In the genomic region with DNA sequence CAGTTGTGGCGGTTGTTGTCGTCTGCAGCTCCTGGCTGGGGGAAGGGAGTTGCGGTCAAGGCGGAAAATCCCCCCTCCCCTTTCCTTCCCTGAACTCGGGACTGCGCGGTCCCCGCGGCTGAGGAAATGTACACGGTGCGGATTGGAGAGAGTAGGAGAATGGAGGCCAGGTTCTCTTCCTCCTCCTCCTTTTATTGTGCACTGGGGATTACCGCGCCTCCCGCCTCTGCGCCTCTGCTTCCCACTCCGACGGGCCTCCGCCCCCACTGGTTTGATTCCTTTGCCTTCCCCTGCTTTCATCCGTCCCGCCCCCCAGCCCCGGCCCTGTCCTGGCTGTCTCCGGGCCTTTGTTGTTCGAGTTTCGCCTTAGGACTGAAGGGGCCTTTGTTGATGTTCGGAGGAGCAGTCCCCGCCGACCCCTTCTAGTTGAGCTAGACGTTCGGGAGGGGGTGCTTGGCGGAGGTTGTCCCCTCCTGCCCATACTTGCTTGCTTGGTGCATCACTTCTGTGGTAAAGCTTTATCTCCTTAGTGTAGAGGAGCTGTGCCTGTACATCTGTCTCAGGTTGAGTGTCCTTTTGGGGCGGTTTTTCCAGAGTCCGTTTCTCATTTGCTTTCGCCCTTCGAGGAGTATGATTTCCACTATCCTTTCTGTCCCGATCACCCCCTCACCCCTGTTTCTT, we compare ENCODE assay signal across 8 cellular contexts. TPM values are rescaled to one million over a fixed set of nuclear protein-coding genes. Genes with fewer than 3 reads are reported as not detected.
DNase-seq lines count a peak whose midpoint lies in the region; ATAC-seq lines count a peak whose summit lies in the region.

No MANE protein-coding gene starts in this region.

- no peaks in the 10 kb centered on the region for H3K27me3 Mint-ChIP-seq in activated T-cell treated with anti-CD3 and anti-CD28 coated beads, Interleukin-2, amount 50 U/mL, for 72 hours (ENCODE audit: low read depth)
- H3K27me3 Mint-ChIP-seq in natural killer cell treated with Interleukin-12 subunit alpha and Interleukin-12 subunit beta and Interleukin-15 and Interleukin-18, amount 100 ng/mL, for 72 hours: no peaks in the 10 kb centered on the region

- H3K9me3 ChIP-seq in subcutaneous abdominal adipose tissue (ENCODE audit: control insufficient read depth in 5 of 5, low read length in 5 of 5): no peaks in the 10 kb centered on the region

- peak overlapping the region; percentile 92 for H3K27ac ChIP-seq in subcutaneous abdominal adipose tissue (ENCODE audit: low read depth, low read length)

- peaks cover 64% of the 10 kb centered on the region for H3K4me1 Mint-ChIP-seq in activated T-cell treated with anti-CD3 and anti-CD28 coated beads, Interleukin-2, amount 50 U/mL, for 72 hours (ENCODE audit: low read depth)
- peaks cover 34 to 52% of the 10 kb centered on the region in 2 donors for H3K4me1 Mint-ChIP-seq in natural killer cell treated with Interleukin-12 subunit alpha and Interleukin-12 subunit beta and Interleukin-15 and Interleukin-18, amount 100 ng/mL, for 72 hours (ENCODE audit: low read depth in 2 of 2)

- DNase-seq in NOMO-1 treated with DMSO at 0.1 percent for 48 hours (lab: John Stamatoyannopoulos, UW; ENCODE audit: unreplicated experiment): peak; percentile 36
- DNase-seq in activated T-cell treated with anti-CD3 and anti-CD28 coated beads, Interleukin-2, amount 50 U/mL, for 72 hours: peak; percentile 48 to 49
- DNase-seq in fibroblast of peridontal ligament (ENCODE audit: extremely low read depth): peak; percentile 35
- DNase-seq in natural killer cell treated with Interleukin-12 subunit alpha and Interleukin-12 subunit beta and Interleukin-15 and Interleukin-18, amount 100 ng/mL, for 72 hours (ENCODE audit: low spot score): peak; percentile 80
- no peak for DNase-seq in KG1 (lab: John Stamatoyannopoulos, UW)

- H3K27me3 ChIP-seq in subcutaneous abdominal adipose tissue (ENCODE audit: control insufficient read depth in 5 of 5, insufficient read depth in 4 of 5, low read length in 5 of 5): no peaks in the 10 kb centered on the region

- H3K4me3 ChIP-seq in GM08714 (ENCODE audit: low read length) (peak overlapping the region; percentile 87), subcutaneous abdominal adipose tissue (ENCODE audit: low read depth in 1 of 5, low read length in 5 of 5) (peak overlapping the region; percentile 94 to 99 (median 97))

- peak overlapping the region; percentile 58 to 88 (median 79) for H3K9ac ChIP-seq in subcutaneous abdominal adipose tissue (ENCODE audit: low read length in 5 of 5)

- peak; percentile 0 for ATAC-seq in HG02571 (IDR thresholded peaks at IDR 0.05; ENCODE audit: unreplicated experiment)
- ATAC-seq in activated T-cell treated with anti-CD3 and anti-CD28 coated beads, Interleukin-2, amount 50 U/mL, for 72 hours (replicated peaks in 1 of 2): peak in 1 of 2 donors; percentile 1
- peak; percentile 22 to 47 for ATAC-seq in natural killer cell treated with Interleukin-12 subunit alpha and Interleukin-12 subunit beta and Interleukin-15 and Interleukin-18, amount 100 ng/mL, for 72 hours

- H3K36me3 Mint-ChIP-seq in activated T-cell treated with anti-CD3 and anti-CD28 coated beads, Interleukin-2, amount 50 U/mL, for 72 hours (ENCODE audit: insufficient read depth in 2 of 2): peaks cover 9 to 15% of the 10 kb centered on the region in 2 donors
- H3K36me3 Mint-ChIP-seq in natural killer cell treated with Interleukin-12 subunit alpha and Interleukin-12 subunit beta and Interleukin-15 and Interleukin-18, amount 100 ng/mL, for 72 hours: peaks cover 6% of the 10 kb centered on the region

- H3K27ac Mint-ChIP-seq in activated T-cell treated with anti-CD3 and anti-CD28 coated beads, Interleukin-2, amount 50 U/mL, for 72 hours: peak overlapping the region; percentile 95
- peak overlapping the region; percentile 98 to 99 for H3K27ac Mint-ChIP-seq in natural killer cell treated with Interleukin-12 subunit alpha and Interleukin-12 subunit beta and Interleukin-15 and Interleukin-18, amount 100 ng/mL, for 72 hours

- no peaks in the 10 kb centered on the region for H3K9me3 Mint-ChIP-seq in activated T-cell treated with anti-CD3 and anti-CD28 coated beads, Interleukin-2, amount 50 U/mL, for 72 hours
- no peaks in the 10 kb centered on the region for H3K9me3 Mint-ChIP-seq in natural killer cell treated with Interleukin-12 subunit alpha and Interleukin-12 subunit beta and Interleukin-15 and Interleukin-18, amount 100 ng/mL, for 72 hours

- H3K4me3 Mint-ChIP-seq in activated T-cell treated with anti-CD3 and anti-CD28 coated beads, Interleukin-2, amount 50 U/mL, for 72 hours: peak overlapping the region; percentile 79 to 89
- peak overlapping the region; percentile 91 for H3K4me3 Mint-ChIP-seq in natural killer cell treated with Interleukin-12 subunit alpha and Interleukin-12 subunit beta and Interleukin-15 and Interleukin-18, amount 100 ng/mL, for 72 hours

- H3K36me3 ChIP-seq in subcutaneous abdominal adipose tissue (ENCODE audit: control insufficient read depth in 5 of 5, insufficient read depth in 5 of 5, low read length in 5 of 5): no peaks in the 10 kb centered on the region

- H3K4me1 ChIP-seq in subcutaneous abdominal adipose tissue (ENCODE audit: control insufficient read depth in 5 of 5, insufficient read depth in 5 of 5, low read length in 5 of 5): peaks cover 2 to 43% (median 34%) of the 10 kb centered on the region in 5 donors

RNA-seq across cellular contexts. Expression of a gene that starts 0.7 kb away (rescaled TPM):
- total RNA-seq in activated T-cell treated with anti-CD3 and anti-CD28 coated beads, Interleukin-2, amount 50 U/mL, for 72 hours: 10 to 100 TPM; 55.3 to 68.0 TPM
- total RNA-seq in natural killer cell treated with Interleukin-12 subunit alpha and Interleukin-12 subunit beta and Interleukin-15 and Interleukin-18, amount 100 ng/mL, for 72 hours: 10 to 100 TPM; 63.2 to 65.9 TPM
